In genomic region chr4:3207531-3208037, GRCh38 we compare ENCODE assay signal across 17 cellular contexts. TPM values are rescaled to one million over a fixed set of nuclear protein-coding genes. Genes with fewer than 3 reads are reported as not detected.
A peak's percentile ranks its signal among the peaks of the same experiment; 100 is the strongest.
DNase-seq lines count a peak whose midpoint lies in the region; ATAC-seq and TF ChIP-seq lines count a peak whose summit lies in the region.
"Had no signal": no experiment of that assay in that cellular context is flagged by ENCODE, and none has a peak within 500 bp of the region (broad histone marks: within the 10 kb centered on the region; RNA-seq: fewer than 3 reads in every experiment).

No MANE protein-coding gene starts in this region.

- no peaks in the 10 kb centered on the region for H3K27me3 ChIP-seq in IMR-90 (ENCODE audit: control insufficient read depth, insufficient read depth, low read length)
- H3K27me3 ChIP-seq: foreskin keratinocyte, tibial artery had no signal

- dilution Hi-C loops in IMR-90 (cut with HindIII; ENCODE audit: low sequenced_read_pairs, unreplicated experiment), result no loop called here

- peaks cover 34% of the 10 kb centered on the region for H3K36me3 ChIP-seq in IMR-90 (ENCODE audit: control insufficient read depth, insufficient read depth, low read length)

- H3K4me1 ChIP-seq in IMR-90 (ENCODE audit: control insufficient read depth, insufficient read depth, low read length), result peaks cover 8% of the 10 kb centered on the region
- H3K4me1 ChIP-seq: foreskin keratinocyte had no signal

- peaks cover 17% of the 10 kb centered on the region for H3K9me1 ChIP-seq in IMR-90 (ENCODE audit: insufficient read depth, low read length)

- in situ Hi-C loops in IMR-90 (cut with MboI; ENCODE audit: low sequenced_read_pairs), result no loop called here

- CTCF ChIA-PET in IMR-90 (lab: Yijun Ruan, JAX), result no interaction called here

- no peak for TF ChIP-seq RAD21 in IMR-90 (IDR thresholded peaks at IDR 0.05; ENCODE audit: low read length)

- H3K4me3 ChIP-seq in IMR-90 (ENCODE audit: insufficient read depth, low read depth, low read length), result no peak overlapping the region
- no peak overlapping the region for H3K4me3 ChIP-seq in epithelial cell of esophagus (ENCODE audit: low read length)
- H3K4me3 ChIP-seq: tibial artery had no signal

- no peak overlapping the region for H2AFZ ChIP-seq in IMR-90 (replicated peaks; ENCODE audit: low read length, poor library complexity)

- TF ChIP-seq CTCF in IMR-90 (conservative IDR thresholded peaks at IDR 0.05; ENCODE audit: low read depth, low read length), result no peak
- TF ChIP-seq CTCF in epithelial cell of esophagus (IDR thresholded peaks at IDR 0.05; ENCODE audit: insufficient read depth, low read depth, low read length, missing control alignments), result peak; percentile 14

- no peaks in the 10 kb centered on the region for H3K9me3 ChIP-seq in IMR-90 (ENCODE audit: control insufficient read depth, insufficient read depth, low read length)
- H3K9me3 ChIP-seq: tibial artery had no signal

- H3K4me2 ChIP-seq in IMR-90 (ENCODE audit: low read depth, low read length), result no peak overlapping the region

- H3K18ac ChIP-seq in IMR-90 (ENCODE audit: low read depth, low read length), result no peak overlapping the region

- H4K8ac ChIP-seq in IMR-90 (ENCODE audit: low read depth in 2 of 2, low read length in 2 of 2), result no peak overlapping the region

- ATAC-seq in IMR-90 (ENCODE audit: low read depth) (no peak), GM21619 (IDR thresholded peaks at IDR 0.05; ENCODE audit: unreplicated experiment) (no peak)
- ATAC-seq: activated T-cell treated with anti-CD3 and anti-CD28 coated beads, Interleukin-2, amount 50 U/mL, for 72 hours; foreskin keratinocyte had no signal

- no peak overlapping the region for H2AK5ac ChIP-seq in IMR-90 (ENCODE audit: low read depth, low read length)

- WGBS in IMR-90 (ENCODE audit: extremely low coverage in 2 of 2, insufficient read length in 1 of 2), 2 experiments, result no CpG with 5 or more reads among the region's 5 CpGs

- H2BK120ac ChIP-seq in IMR-90 (ENCODE audit: low read depth, low read length), result no peak overlapping the region

- DNase-seq in AG20443 (ENCODE audit: low spot score) (peak; percentile 32), IMR-90 (peak; percentile 15), epithelial cell of esophagus (ENCODE audit: low read depth) (peak; percentile 21), lung microvascular endothelial cell (ENCODE audit: low read depth in 2 of 2) (peak; percentile 87), NCI-H226 (no peak), head of caudate nucleus (no peak), NCI-H1092 treated with DMSO at 0.1 percent for 48 hours (lab: John Stamatoyannopoulos, UW) (no peak)
- DNase-seq: activated CD4-positive, alpha-beta T cell treated with anti-CD3 and anti-CD28 coated beads for 4 hours; activated T-cell treated with anti-CD3 and anti-CD28 coated beads, Interleukin-2, amount 50 U/mL, for 72 hours; cortex of kidney; DMS79; NCI-H446 treated with DMSO at 0.1 percent for 48 hours; stimulated activated CD4-positive, alpha-beta T cell treated with anti-CD3 and anti-CD28 coated beads, Interleukin-1b, Interleukin-23, amount 100 ng/mL, for 48 hours; stimulated activated CD8-positive, alpha-beta memory T cell treated with anti-CD3 and anti-CD28 coated beads, Interleukin-4, amount 100 ng/mL, for 48 hours; tibial artery had no signal

- POLR2A ChIA-PET in IMR-90 (lab: Charles Lee; ENCODE audit: unreplicated experiment), result no interaction called here

- no peak overlapping the region for H2BK5ac ChIP-seq in IMR-90 (ENCODE audit: low read depth, low read length, poor library complexity, severe bottlenecking)

- BruUV-seq in IMR-90 (replicated peaks; lab: Mats Ljungman, UMichigan), result no TSS peak

- no peak overlapping the region for H2AK9ac ChIP-seq in IMR-90 (replicated peaks; ENCODE audit: low read depth, low read length, poor library complexity)

- no peak overlapping the region for H2BK15ac ChIP-seq in IMR-90 (ENCODE audit: low read depth, low read length)

- H3K56ac ChIP-seq in IMR-90 (ENCODE audit: extremely low read depth, insufficient read depth, low read length), result no peak overlapping the region

- no peak overlapping the region for H3K4ac ChIP-seq in IMR-90 (ENCODE audit: low read depth, low read length)

- peaks cover 5% of the 10 kb centered on the region; the same call in 1 of the 2 replicates for H4K20me1 ChIP-seq in IMR-90 (ENCODE audit: insufficient read depth, low read length)

- no peak overlapping the region for H2BK20ac ChIP-seq in IMR-90 (ENCODE audit: low read depth, low read length)

- H3K14ac ChIP-seq in IMR-90 (replicated peaks; ENCODE audit: low read depth, low read length), result no peak overlapping the region

- H4K91ac ChIP-seq in IMR-90 (ENCODE audit: insufficient read depth, low read depth, low read length), result no peak overlapping the region

- H4K5ac ChIP-seq in IMR-90 (ENCODE audit: low read depth, low read length), result no peak overlapping the region

- no peak overlapping the region for H3K23ac ChIP-seq in IMR-90 (ENCODE audit: low read depth, low read length)

- TF ChIP-seq POLR2A in IMR-90 (IDR thresholded peaks at IDR 0.05; ENCODE audit: low read depth, low read length), result no peak

- intact Hi-C loops in IMR-90 (cut with micrococcal nuclease) (no loop called here), head of caudate nucleus (cut with DNase I) (loop anchor here (10.0 kb wide), 1 partner anchor 237 kb away; the partner anchor contains the start of gene HGFAC)

- H3K9ac ChIP-seq in IMR-90 (ENCODE audit: low read depth, low read length), result no peak overlapping the region

- H3K27ac ChIP-seq in IMR-90 (ENCODE audit: insufficient read depth, low read length), result no peak overlapping the region
- H3K27ac ChIP-seq: foreskin keratinocyte, tibial artery had no signal

- peaks cover 0 to 9% of the 10 kb centered on the region in 2 experiments; a peak in 2 of 4 replicates for H3K79me1 ChIP-seq in IMR-90 (ENCODE audit: low read depth in 1 of 2, low read length in 2 of 2)

TF ChIP-seq in IMR-90, 13 proteins besides CTCF, POLR2A, EP300 and RAD21:
- no peak for TF ChIP-seq NFE2L2 (IDR thresholded peaks at IDR 0.05; ENCODE audit: low read depth, low read length)
- TF ChIP-seq SMC3 (IDR thresholded peaks at IDR 0.05; ENCODE audit: low read depth, low read length), result no peak
- no peak for TF ChIP-seq CHD1 (IDR thresholded peaks at IDR 0.05; ENCODE audit: low read depth, low read length)
- no peak for TF ChIP-seq FOS (IDR thresholded peaks at IDR 0.05; ENCODE audit: low read depth, low read length)
- TF ChIP-seq RCOR1 (IDR thresholded peaks at IDR 0.05; ENCODE audit: insufficient replicate concordance, low read length), result no peak
- no peak for TF ChIP-seq MXI1 (IDR thresholded peaks at IDR 0.05; ENCODE audit: borderline replicate concordance, low read depth, low read length)
- no peak for TF ChIP-seq RFX5 (IDR thresholded peaks at IDR 0.05; ENCODE audit: low read depth, low read length)
- TF ChIP-seq MAZ (IDR thresholded peaks at IDR 0.05; ENCODE audit: borderline replicate concordance, low read depth, low read length), result no peak
- no peak for TF ChIP-seq CEBPB (IDR thresholded peaks at IDR 0.05; ENCODE audit: low read depth, low read length)

RNA-seq across cellular contexts. Expression of gene MSANTD1, which starts 41.4 kb away (rescaled TPM):
- under 0.01 and 0.28 TPM in 2 replicates for total RNA-seq in IMR-90 (2012; rRNA removed)
- polyA plus RNA-seq in IMR-90 (2012; rRNA removed), result 0.07 and 0.09 TPM in 2 replicates
- 0.07 TPM in 1 of 2 replicates, not detected in the other for polyA plus RNA-seq in IMR-90 (2012; cell fraction: cytosol; rRNA removed)
- polyA plus RNA-seq in IMR-90 (2012; cell fraction: nucleus; rRNA removed; ENCODE audit: low replicate concordance), result 1.2 and 2.0 TPM in 2 replicates
- total RNA-seq in lung microvascular endothelial cell, result under 0.01 and 0.40 TPM in 2 replicates

Comparison
In these comparisons a context has a peak if more than half of its experiments do, and no peak if none do; other contexts are left out.
1. DNase-seq: peak in AG20443 (single experiment), IMR-90 (single experiment), epithelial cell of esophagus (single experiment) and lung microvascular endothelial cell (2 of 2); none in NCI-H226 (single experiment), head of caudate nucleus (0 of 42) and NCI-H1092 treated with DMSO at 0.1 percent for 48 hours (single experiment).